1 cellular context compared by ENCODE assay signal in the genomic region with DNA sequence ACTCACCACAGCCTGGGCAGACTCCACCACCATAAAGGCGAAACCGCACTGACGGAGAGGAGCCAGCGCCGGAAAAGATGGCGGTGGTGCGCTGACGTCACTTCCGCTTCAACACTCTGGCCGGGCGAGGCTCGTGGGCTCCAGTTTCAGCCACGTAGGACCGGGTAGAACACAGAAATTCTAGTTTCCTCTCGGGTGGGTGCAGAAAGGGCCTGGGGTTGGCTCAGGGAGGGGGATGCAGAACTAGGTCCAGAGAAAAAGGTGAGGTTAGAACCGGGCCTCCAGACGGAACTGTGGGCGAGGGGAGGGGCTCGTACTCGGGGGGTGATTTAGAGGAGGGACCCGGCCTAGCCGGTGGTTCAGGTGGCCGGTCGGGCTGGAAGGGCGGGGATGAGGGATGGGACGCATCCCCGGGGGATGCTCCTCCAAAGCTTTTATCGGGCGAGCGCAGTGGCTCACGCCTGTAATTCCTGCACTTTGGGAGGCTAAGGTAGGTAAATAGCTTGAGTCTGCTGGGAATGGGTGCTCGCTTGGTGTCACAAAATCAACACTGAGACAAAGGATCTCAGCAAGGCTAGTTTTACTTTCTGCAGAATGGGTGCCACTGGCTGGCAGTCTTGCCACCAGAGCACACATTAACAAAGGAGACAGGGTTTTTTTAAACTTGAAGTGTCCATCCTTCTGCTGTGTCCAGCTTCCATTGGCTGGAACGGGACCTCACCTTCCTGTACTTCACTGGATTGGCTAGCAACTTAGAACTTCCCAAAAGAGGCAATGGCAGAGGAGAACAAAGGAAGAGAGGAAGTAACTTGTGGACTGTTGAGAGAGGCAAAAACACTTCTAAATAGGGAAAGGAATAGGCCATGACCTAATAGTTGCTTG.
TF ChIP-seq lines count a peak whose summit lies in the region.

ZNF561 (minus strand) TSS at position 77 of the 882 bp plus-strand sequence. CDS start 1,776 bp downstream, outside the sequence.

TF ChIP-seq in HepG2, 621 proteins besides CTCF, POLR2A, EP300 and RAD21 (continued from another document):
- TF ChIP-seq KMT2A (CRISPR knock-in tag; IDR thresholded peaks at IDR 0.05) (peak; percentile 73), SIN3B (IDR thresholded peaks at IDR 0.05; ENCODE audit: low read length) (peak; percentile 89), THAP9 (CRISPR knock-in tag; IDR thresholded peaks at IDR 0.05; ENCODE audit: borderline replicate concordance) (peak; percentile 88), RFXAP (CRISPR knock-in tag; IDR thresholded peaks at IDR 0.05; ENCODE audit: borderline replicate concordance) (peak; percentile 55), ZSCAN30 (CRISPR knock-in tag; IDR thresholded peaks at IDR 0.05) (peak; percentile 96; the same call in 1 of the 2 replicates), SIX1 (CRISPR knock-in tag; IDR thresholded peaks at IDR 0.05; ENCODE audit: borderline replicate concordance) (no peak), ATF2 (CRISPR knock-in tag; IDR thresholded peaks at IDR 0.05) (peak; percentile 86), ZNF781 (CRISPR knock-in tag; IDR thresholded peaks at IDR 0.05; ENCODE audit: borderline replicate concordance, not compliant biosample characterization) (peak; percentile 59), BRCA1 (CRISPR knock-in tag; IDR thresholded peaks at IDR 0.05) (0 out of 2 replicates have a peak, but pooled peaks have one; percentile 73), ZNF12 (CRISPR knock-in tag; IDR thresholded peaks at IDR 0.05) (no peak), ETV6 (CRISPR knock-in tag; conservative IDR thresholded peaks at IDR 0.05) (no peak)
- TF ChIP-seq, protein P1, sequence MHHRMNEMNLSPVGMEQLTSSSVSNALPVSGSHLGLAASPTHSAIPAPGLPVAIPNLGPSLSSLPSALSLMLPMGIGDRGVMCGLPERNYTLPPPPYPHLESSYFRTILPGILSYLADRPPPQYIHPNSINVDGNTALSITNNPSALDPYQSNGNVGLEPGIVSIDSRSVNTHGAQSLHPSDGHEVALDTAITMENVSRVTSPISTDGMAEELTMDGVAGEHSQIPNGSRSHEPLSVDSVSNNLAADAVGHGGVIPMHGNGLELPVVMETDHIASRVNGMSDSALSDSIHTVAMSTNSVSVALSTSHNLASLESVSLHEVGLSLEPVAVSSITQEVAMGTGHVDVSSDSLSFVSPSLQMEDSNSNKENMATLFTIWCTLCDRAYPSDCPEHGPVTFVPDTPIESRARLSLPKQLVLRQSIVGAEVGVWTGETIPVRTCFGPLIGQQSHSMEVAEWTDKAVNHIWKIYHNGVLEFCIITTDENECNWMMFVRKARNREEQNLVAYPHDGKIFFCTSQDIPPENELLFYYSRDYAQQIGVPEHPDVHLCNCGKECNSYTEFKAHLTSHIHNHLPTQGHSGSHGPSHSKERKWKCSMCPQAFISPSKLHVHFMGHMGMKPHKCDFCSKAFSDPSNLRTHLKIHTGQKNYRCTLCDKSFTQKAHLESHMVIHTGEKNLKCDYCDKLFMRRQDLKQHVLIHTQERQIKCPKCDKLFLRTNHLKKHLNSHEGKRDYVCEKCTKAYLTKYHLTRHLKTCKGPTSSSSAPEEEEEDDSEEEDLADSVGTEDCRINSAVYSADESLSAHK (CRISPR knock-in tag; IDR thresholded peaks at IDR 0.05; ENCODE audit: borderline replicate concordance): no peak
- TF ChIP-seq, protein P2, sequence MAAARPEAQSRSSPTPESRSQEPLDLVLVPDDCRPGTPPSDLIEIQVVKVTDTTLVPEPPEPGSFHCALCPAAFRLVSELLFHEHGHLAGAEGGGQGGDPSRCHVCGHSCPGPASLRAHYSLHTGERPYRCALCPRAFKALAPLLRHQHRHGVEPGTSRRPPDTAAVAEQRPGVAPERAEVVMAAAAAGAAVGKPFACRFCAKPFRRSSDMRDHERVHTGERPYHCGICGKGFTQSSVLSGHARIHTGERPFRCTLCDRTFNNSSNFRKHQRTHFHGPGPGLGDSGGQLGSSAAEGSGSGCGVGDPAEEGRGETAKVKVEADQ (CRISPR knock-in tag; IDR thresholded peaks at IDR 0.05; ENCODE audit: borderline replicate concordance): peak; percentile 58; the same call in 1 of the 2 replicates
